10 cellular contexts compared by ENCODE assay signal in the genomic region with DNA sequence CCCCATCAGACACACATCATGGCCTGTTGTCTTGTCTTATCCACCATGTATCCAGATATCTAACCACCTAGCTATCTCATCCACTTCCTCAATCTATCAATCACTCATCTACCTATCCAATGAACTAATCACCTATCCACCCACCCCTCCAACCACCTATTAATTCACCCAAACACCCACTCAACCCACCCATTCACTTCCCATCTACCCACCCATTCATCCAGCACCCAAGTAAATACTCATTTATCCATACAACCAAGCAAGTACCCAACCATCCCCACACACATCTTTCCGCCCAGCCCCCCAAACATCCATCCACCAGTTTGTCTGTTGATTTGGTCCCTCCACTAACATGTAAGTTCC. TPM values are rescaled to one million over a fixed set of nuclear protein-coding genes. Genes with fewer than 3 reads are reported as not detected.
A peak's percentile ranks its signal among the peaks of the same experiment; 100 is the strongest.
DNase-seq lines count a peak whose midpoint lies in the region; ATAC-seq and TF ChIP-seq lines count a peak whose summit lies in the region.
"Had no signal": no experiment of that assay in that cellular context is flagged by ENCODE, and none has a peak within 500 bp of the region (broad histone marks: within the 10 kb centered on the region; RNA-seq: fewer than 3 reads in every experiment).

No MANE protein-coding gene starts in this region.

- intact Hi-C loops in left ventricle myocardium inferior (cut with micrococcal nuclease): no loop called here
- intact Hi-C loops in Right ventricle myocardium inferior (cut with DNase I): loop anchor here (5.0 to 10.0 kb wide), 2 partner anchors 73 to 104 kb away; partner anchors contain the start of gene AKAP8
- intact Hi-C loops in upper lobe of right lung (cut with DNase I): no loop called here

- H3K27ac ChIP-seq in left ventricle myocardium inferior (replicated peaks): peak overlapping the region; percentile 94
- H3K27ac ChIP-seq in iPS-18a (ENCODE audit: low read length): no peak overlapping the region
- H3K27ac ChIP-seq in upper lobe of right lung: peak overlapping the region; percentile 65

- no peak for DNase-seq in left ventricle myocardium inferior
- no peak for DNase-seq in Right ventricle myocardium inferior (ENCODE audit: missing footprints)
- no peak for DNase-seq in upper lobe of right lung
- DNase-seq in iPS-NIHi7 (ENCODE audit: extremely low spot score): no peak
- DNase-seq: NCI-H446 treated with DMSO at 0.1 percent for 48 hours had no signal

- H3K4me1 ChIP-seq in left ventricle myocardium inferior (peaks cover 39% of the 10 kb centered on the region), iPS-18a (ENCODE audit: control insufficient read depth, low read depth, low read length) (peaks cover 7% of the 10 kb centered on the region), upper lobe of right lung (peaks cover 13% of the 10 kb centered on the region)

- ATAC-seq in Right ventricle myocardium inferior (no peak), upper lobe of right lung (no peak), HG02588 (IDR thresholded peaks at IDR 0.05; ENCODE audit: unreplicated experiment) (no peak)

- H3K9ac ChIP-seq in iPS-18a (ENCODE audit: low read length): no peak overlapping the region

- H3K4me3 ChIP-seq in left ventricle myocardium inferior (no peak overlapping the region), iPS-18a (ENCODE audit: low read length) (peak overlapping the region; percentile 53), upper lobe of right lung (no peak overlapping the region)

- H3K27me3 ChIP-seq in left ventricle myocardium inferior (ENCODE audit: low read depth) (peaks cover 19% of the 10 kb centered on the region), iPS-18a (ENCODE audit: control insufficient read depth, insufficient read depth, low read length) (peaks cover 28% of the 10 kb centered on the region), upper lobe of right lung (peaks cover 7% of the 10 kb centered on the region)

- H3K9me3 ChIP-seq in left ventricle myocardium inferior (replicated peaks) (no peaks in the 10 kb centered on the region), iPS-18a (ENCODE audit: control insufficient read depth, low read depth, low read length) (no peaks in the 10 kb centered on the region), upper lobe of right lung (no peaks in the 10 kb centered on the region)

- TF ChIP-seq CTCF in left ventricle myocardium inferior (IDR thresholded peaks at IDR 0.05; ENCODE audit: borderline replicate concordance) (no peak), upper lobe of right lung (IDR thresholded peaks at IDR 0.05) (no peak)

- H3K36me3 ChIP-seq in left ventricle myocardium inferior (no peaks in the 10 kb centered on the region), iPS-18a (ENCODE audit: control insufficient read depth, low read depth, low read length) (no peaks in the 10 kb centered on the region), upper lobe of right lung (no peaks in the 10 kb centered on the region)

RNA-seq across cellular contexts. Expression of gene WIZ, which starts 0.8 kb away (rescaled TPM):
- total RNA-seq in left ventricle myocardium inferior (25.3 TPM), Right ventricle myocardium inferior (31.3 TPM), upper lobe of right lung (30.9 TPM)

RNA-seq across cellular contexts. Expression of gene RASAL3, which starts 13.8 kb away (rescaled TPM):
- total RNA-seq in left ventricle myocardium inferior (1.5 TPM), Right ventricle myocardium inferior (2.3 TPM), upper lobe of right lung (19.1 TPM)
- total RNA-seq: epithelial cell of proximal tubule had no signal

RNA-seq across cellular contexts. Expression of gene PGLYRP2, which starts 28.8 kb away (rescaled TPM):
- not detected for total RNA-seq in left ventricle myocardium inferior
- total RNA-seq in Right ventricle myocardium inferior: not detected
- not detected for total RNA-seq in upper lobe of right lung
- total RNA-seq: epithelial cell of proximal tubule, omental fat pad, subcutaneous adipose tissue had no signal

RNA-seq across cellular contexts. Expression of gene AKAP8L, which starts 31.7 kb away (rescaled TPM):
- total RNA-seq in left ventricle myocardium inferior: 74.5 TPM
- 76.7 TPM for total RNA-seq in Right ventricle myocardium inferior
- total RNA-seq in upper lobe of right lung: 95.5 TPM

RNA-seq across cellular contexts. Expression of gene CYP4F22, which starts 57.8 kb away (rescaled TPM):
- total RNA-seq in left ventricle myocardium inferior: not detected
- total RNA-seq in Right ventricle myocardium inferior: not detected
- total RNA-seq in upper lobe of right lung: not detected
- total RNA-seq: epithelial cell of proximal tubule had no signal
